ENCODE assay signal across 8 cellular contexts in the genomic region with DNA sequence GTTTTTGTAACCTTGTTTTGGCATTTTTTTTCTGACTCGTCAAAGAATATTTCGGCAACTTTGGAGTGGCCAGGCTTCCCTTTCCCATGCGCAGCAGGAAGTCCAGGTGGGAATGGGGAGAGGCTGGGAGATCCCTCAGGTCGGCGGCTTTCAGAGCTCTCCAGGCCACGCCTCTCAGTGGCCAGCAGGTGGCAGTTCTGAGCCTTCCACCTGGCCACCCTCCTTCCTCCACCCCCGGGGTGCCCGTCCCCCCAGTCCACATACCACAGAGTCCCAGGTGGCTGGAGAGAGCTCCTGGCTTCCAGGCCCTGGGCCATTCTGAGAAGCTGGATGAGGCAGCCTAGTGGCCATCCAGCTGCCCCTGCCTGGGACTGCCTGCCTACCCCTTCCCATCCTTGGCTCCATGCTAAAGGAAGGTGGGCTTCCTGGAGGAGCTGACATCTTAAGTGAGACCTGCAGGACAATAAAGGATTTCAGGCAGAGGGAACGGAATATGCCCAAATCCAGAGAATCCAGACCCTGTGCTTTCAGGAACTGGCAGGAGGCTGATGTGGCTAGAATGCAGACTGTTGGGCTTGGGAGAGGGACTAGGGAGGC. TPM values are rescaled to one million over a fixed set of nuclear protein-coding genes. Genes with fewer than 3 reads are reported as not detected.
DNase-seq lines count a peak whose midpoint lies in the region; ATAC-seq and TF ChIP-seq lines count a peak whose summit lies in the region.

No MANE protein-coding gene starts in this region.

- no peak overlapping the region for H3K4me2 ChIP-seq in DND-41 (ENCODE audit: insufficient read depth, low read length)

- no peak overlapping the region for H3K4me3 ChIP-seq in DND-41 (ENCODE audit: low read depth in 1 of 2, low read length in 2 of 2)

- H3K9me3 Mint-ChIP-seq in activated CD4-positive, alpha-beta memory T cell treated with anti-CD3 and anti-CD28 coated beads, Interleukin-2, amount 10 ng/mL, durations not matched to agents 7 days and 5 days, result no peaks in the 10 kb centered on the region
- no peaks in the 10 kb centered on the region for H3K9me3 Mint-ChIP-seq in glutamatergic neuron (ENCODE audit: unreplicated experiment)

- no peak overlapping the region for H3K27ac Mint-ChIP-seq in activated CD4-positive, alpha-beta memory T cell treated with anti-CD3 and anti-CD28 coated beads, Interleukin-2, amount 10 ng/mL, durations not matched to agents 7 days and 5 days
- H3K27ac Mint-ChIP-seq in glutamatergic neuron (ENCODE audit: unreplicated experiment), result no peak overlapping the region

- H3K4me3 Mint-ChIP-seq in activated CD4-positive, alpha-beta memory T cell treated with anti-CD3 and anti-CD28 coated beads, Interleukin-2, amount 10 ng/mL, durations not matched to agents 7 days and 5 days, result no peak overlapping the region
- no peak overlapping the region for H3K4me3 Mint-ChIP-seq in glutamatergic neuron (ENCODE audit: unreplicated experiment)

- no peaks in the 10 kb centered on the region for H3K4me1 ChIP-seq in DND-41 (ENCODE audit: insufficient read depth, low read length)

- peaks cover 6% of the 10 kb centered on the region for H3K27me3 Mint-ChIP-seq in activated CD4-positive, alpha-beta memory T cell treated with anti-CD3 and anti-CD28 coated beads, Interleukin-2, amount 10 ng/mL, durations not matched to agents 7 days and 5 days
- H3K27me3 Mint-ChIP-seq in glutamatergic neuron (ENCODE audit: unreplicated experiment), result no peaks in the 10 kb centered on the region

- no peaks in the 10 kb centered on the region for H3K36me3 ChIP-seq in DND-41 (ENCODE audit: insufficient read depth, low read length)

- no peak overlapping the region for H2AFZ ChIP-seq in DND-41 (ENCODE audit: low read depth, low read length)

- TF ChIP-seq CTCF in DND-41 (IDR thresholded peaks at IDR 0.05; ENCODE audit: borderline replicate concordance, extremely low read depth, low read length, poor library complexity, severe bottlenecking) (peak; percentile 70), glutamatergic neuron (IDR thresholded peaks at IDR 0.05; ENCODE audit: partially characterized antibody, unreplicated experiment) (peak; percentile 71)

- H3K79me2 ChIP-seq in DND-41 (ENCODE audit: insufficient read depth, low read length), result no peaks in the 10 kb centered on the region

- H3K9me3 ChIP-seq in DND-41 (ENCODE audit: insufficient read depth, low read length, severe bottlenecking), result no peaks in the 10 kb centered on the region

- peaks cover 4% of the 10 kb centered on the region for H3K27me3 ChIP-seq in DND-41 (ENCODE audit: insufficient read depth, low read length, poor library complexity)

- no peak overlapping the region for H3K9ac ChIP-seq in DND-41 (ENCODE audit: low read depth, low read length)

- H3K4me1 Mint-ChIP-seq in activated CD4-positive, alpha-beta memory T cell treated with anti-CD3 and anti-CD28 coated beads, Interleukin-2, amount 10 ng/mL, durations not matched to agents 7 days and 5 days, result no peaks in the 10 kb centered on the region
- H3K4me1 Mint-ChIP-seq in glutamatergic neuron (ENCODE audit: low read depth, unreplicated experiment), result peaks cover 3% of the 10 kb centered on the region

- CTCF ChIA-PET in activated CD4-positive, alpha-beta memory T cell treated with anti-CD3 and anti-CD28 coated beads, Interleukin-2, amount 10 ng/mL, durations not matched to agents 7 days and 5 days (lab: Charles Lee), result interaction anchor here (0.6 to 2.8 kb wide), 18 partner anchors 8 to 164 kb away, joined by 3 to 15 read pairs (median 4); no protein-coding TSS in a partner anchor

- peak; percentile 26 for DNase-seq in DND-41
- peak; percentile 82 for DNase-seq in HT-29 (ENCODE audit: low spot score)
- DNase-seq in activated CD4-positive, alpha-beta memory T cell treated with anti-CD3 and anti-CD28 coated beads, Interleukin-2, amount 10 ng/mL, durations not matched to agents 7 days and 5 days, result peak; percentile 53
- peak; percentile 46 for DNase-seq in glutamatergic neuron
- DNase-seq in stimulated activated CD4-positive, alpha-beta T cell treated with anti-CD3 and anti-CD28 coated beads, Interleukin-2, amount 100 ng/mL, for 24 hours, result peak; percentile 44 to 55

- no peak overlapping the region for H3K27ac ChIP-seq in DND-41 (ENCODE audit: low read length)

- H3K36me3 Mint-ChIP-seq in activated CD4-positive, alpha-beta memory T cell treated with anti-CD3 and anti-CD28 coated beads, Interleukin-2, amount 10 ng/mL, durations not matched to agents 7 days and 5 days (ENCODE audit: low read depth), result no peaks in the 10 kb centered on the region
- H3K36me3 Mint-ChIP-seq in glutamatergic neuron (ENCODE audit: unreplicated experiment), result no peaks in the 10 kb centered on the region

- POLR2A ChIA-PET in activated CD4-positive, alpha-beta memory T cell treated with anti-CD3 and anti-CD28 coated beads, Interleukin-2, amount 10 ng/mL, durations not matched to agents 7 days and 5 days (lab: Charles Lee), result no interaction called here

- peak; percentile 69 for ATAC-seq in DND-41 (ENCODE audit: insufficient read depth, low read depth)
- no peak for ATAC-seq in GM19324 (IDR thresholded peaks at IDR 0.05; ENCODE audit: low FRiP score, unreplicated experiment)
- ATAC-seq in HG03097 (IDR thresholded peaks at IDR 0.05; ENCODE audit: low FRiP score, unreplicated experiment), result no peak
- no peak for ATAC-seq in GM19397 (IDR thresholded peaks at IDR 0.05; ENCODE audit: unreplicated experiment)

- H4K20me1 ChIP-seq in DND-41 (ENCODE audit: insufficient read depth, low read length), result no peaks in the 10 kb centered on the region

RNA-seq across cellular contexts. Expression of gene CCNE1, which starts 46.3 kb away (rescaled TPM):
- 20.1 and 29.1 TPM in 2 replicates for total RNA-seq in HT-29 (2014; rRNA removed; shearing (Covaris generic))
- 10 to 100 TPM; 24.8 to 26.3 TPM for total RNA-seq in activated CD4-positive, alpha-beta memory T cell treated with anti-CD3 and anti-CD28 coated beads, Interleukin-2, amount 10 ng/mL, durations not matched to agents 7 days and 5 days
- total RNA-seq in glutamatergic neuron (ENCODE audit: unreplicated experiment), result 6.4 TPM

Comparison
In these comparisons a context has a peak if more than half of its experiments do, and no peak if none do; other contexts are left out.
1. DNase-seq: peak in every context shown above with its lines; median percentile 82 in HT-29; 53 in activated CD4-positive, alpha-beta memory T cell treated with anti-CD3 and anti-CD28 coated beads, Interleukin-2, amount 10 ng/mL, durations not matched to agents 7 days and 5 days; 50 in stimulated activated CD4-positive, alpha-beta T cell treated with anti-CD3 and anti-CD28 coated beads, Interleukin-2, amount 100 ng/mL, for 24 hours; 46 in glutamatergic neuron; 26 in DND-41.